ENCODE assay signal across 1 cellular context in genomic region chr6:88963139-88964090, GRCh38.
A peak's percentile ranks its signal among the peaks of the same experiment; 100 is the strongest.
TF ChIP-seq lines count a peak whose summit lies in the region.

RNGTT (minus strand) TSS chr6:88963618; CDS start chr6:88963409, 209 bp downstream.

TF ChIP-seq in HepG2, 621 proteins besides CTCF, POLR2A, EP300 and RAD21 (continued from another document and continues in another):
- TF ChIP-seq, protein P1, sequence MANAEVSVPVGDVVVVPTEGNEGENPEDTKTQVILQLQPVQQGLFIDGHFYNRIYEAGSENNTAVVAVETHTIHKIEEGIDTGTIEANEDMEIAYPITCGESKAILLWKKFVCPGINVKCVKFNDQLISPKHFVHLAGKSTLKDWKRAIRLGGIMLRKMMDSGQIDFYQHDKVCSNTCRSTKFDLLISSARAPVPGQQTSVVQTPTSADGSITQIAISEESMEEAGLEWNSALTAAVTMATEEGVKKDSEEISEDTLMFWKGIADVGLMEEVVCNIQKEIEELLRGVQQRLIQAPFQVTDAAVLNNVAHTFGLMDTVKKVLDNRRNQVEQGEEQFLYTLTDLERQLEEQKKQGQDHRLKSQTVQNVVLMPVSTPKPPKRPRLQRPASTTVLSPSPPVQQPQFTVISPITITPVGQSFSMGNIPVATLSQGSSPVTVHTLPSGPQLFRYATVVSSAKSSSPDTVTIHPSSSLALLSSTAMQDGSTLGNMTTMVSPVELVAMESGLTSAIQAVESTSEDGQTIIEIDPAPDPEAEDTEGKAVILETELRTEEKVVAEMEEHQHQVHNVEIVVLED (CRISPR knock-in tag; IDR thresholded peaks at IDR 0.05; ENCODE audit: borderline replicate concordance) = peak; percentile 78; the same call in 1 of the 2 replicates
- TF ChIP-seq PLRG1 (conservative IDR thresholded peaks at IDR 0.05) (no peak), SP2 (CRISPR knock-in tag; IDR thresholded peaks at IDR 0.05) (peak; percentile 58), DPF2 (CRISPR knock-in tag; IDR thresholded peaks at IDR 0.05; ENCODE audit: borderline replicate concordance, low read depth) (no peak), USF2 (IDR thresholded peaks at IDR 0.05; ENCODE audit: low read depth, low read length) (no peak), USF2 (CRISPR knock-in tag; IDR thresholded peaks at IDR 0.05; ENCODE audit: borderline replicate concordance) (no peak), HMGA1 (CRISPR knock-in tag; conservative IDR thresholded peaks at IDR 0.05) (no peak), ZNF75D (CRISPR knock-in tag; IDR thresholded peaks at IDR 0.05; ENCODE audit: borderline replicate concordance) (no peak), ZNF552 (CRISPR knock-in tag; IDR thresholded peaks at IDR 0.05; ENCODE audit: borderline replicate concordance) (0 out of 2 replicates have a peak, but pooled peaks have one; percentile 46), NAIF1 (CRISPR knock-in tag; IDR thresholded peaks at IDR 0.05; ENCODE audit: borderline replicate concordance) (peak; percentile 17; the same call in 1 of the 2 replicates), ZNF678 (CRISPR knock-in tag; IDR thresholded peaks at IDR 0.05) (no peak), DRAP1 (CRISPR knock-in tag; IDR thresholded peaks at IDR 0.05) (0 out of 2 replicates have a peak, but pooled peaks have one; percentile 39), MED13 (CRISPR knock-in tag; IDR thresholded peaks at IDR 0.05) (peak; percentile 56; the same call in 1 of the 2 replicates), REST (IDR thresholded peaks at IDR 0.05; ENCODE audit: borderline replicate concordance in 1 of 2, low read depth in 1 of 2, low read length in 2 of 2) (0 out of 4 replicates have a peak, but pooled peaks of 1 of the 2 experiments have one; percentile 12), HBP1 (CRISPR knock-in tag; IDR thresholded peaks at IDR 0.05; ENCODE audit: low read depth) (peak; percentile 91), RBFOX2 (IDR thresholded peaks at IDR 0.05; ENCODE audit: low read depth, low read length) (peak; percentile 77), ZNF605 (CRISPR knock-in tag; IDR thresholded peaks at IDR 0.05) (peak; percentile 97), ERF (CRISPR knock-in tag; IDR thresholded peaks at IDR 0.05) (peak; percentile 69), POLR2AphosphoS2 (IDR thresholded peaks at IDR 0.05; ENCODE audit: low read depth, low read length) (no peak), FOXO1 (CRISPR knock-in tag; IDR thresholded peaks at IDR 0.05) (peak; percentile 53; the same call in 1 of the 2 replicates), ZNF382 (CRISPR knock-in tag; IDR thresholded peaks at IDR 0.05; ENCODE audit: borderline replicate concordance) (no peak), ZNF672 (CRISPR knock-in tag; IDR thresholded peaks at IDR 0.05) (no peak), RXRA (CRISPR knock-in tag; IDR thresholded peaks at IDR 0.05) (peak; percentile 53; the same call in 1 of the 2 replicates), ZNF775 (CRISPR knock-in tag; IDR thresholded peaks at IDR 0.05; ENCODE audit: borderline replicate concordance) (no peak), HDAC6 (IDR thresholded peaks at IDR 0.05; ENCODE audit: low read depth, low read length) (no peak), ZNF263 (CRISPR knock-in tag; IDR thresholded peaks at IDR 0.05) (0 out of 2 replicates have a peak, but pooled peaks have one; percentile 17), YEATS2 (CRISPR knock-in tag; IDR thresholded peaks at IDR 0.05; ENCODE audit: borderline replicate concordance) (peak; percentile 90; the same call in 1 of the 2 replicates), ZFX (CRISPR knock-in tag; IDR thresholded peaks at IDR 0.05; ENCODE audit: low read depth) (peak; percentile 33; the same call in 1 of the 2 replicates), NCOR1 (IDR thresholded peaks at IDR 0.05; ENCODE audit: borderline replicate concordance, low read length) (peak; percentile 7; the same call in 1 of the 2 replicates), ZNF639 (CRISPR knock-in tag; conservative IDR thresholded peaks at IDR 0.05) (peak; percentile 35; the same call in 1 of the 2 replicates), ZSCAN31 (CRISPR knock-in tag; IDR thresholded peaks at IDR 0.05; ENCODE audit: low read depth) (0 out of 2 replicates have a peak, but pooled peaks have one; percentile 18), MTA3 (CRISPR knock-in tag; IDR thresholded peaks at IDR 0.05) (no peak), SUZ12 (IDR thresholded peaks at IDR 0.05; ENCODE audit: low read depth, low read length) (peak; percentile 52; the same call in 1 of the 2 replicates), SRY (CRISPR knock-in tag; IDR thresholded peaks at IDR 0.05) (0 out of 2 replicates have a peak, but pooled peaks have one; percentile 66), ZNF703 (CRISPR knock-in tag; IDR thresholded peaks at IDR 0.05; ENCODE audit: borderline replicate concordance) (no peak), NKX3-1 (CRISPR knock-in tag; IDR thresholded peaks at IDR 0.05) (no peak), TCF7 (IDR thresholded peaks at IDR 0.05; ENCODE audit: low read depth) (no peak), MIXL1 (CRISPR knock-in tag; IDR thresholded peaks at IDR 0.05) (peak; percentile 59; the same call in 1 of the 2 replicates), ZNF770 (CRISPR knock-in tag; IDR thresholded peaks at IDR 0.05) (peak; percentile 15; the same call in 1 of the 2 replicates), ZNF484 (CRISPR knock-in tag; IDR thresholded peaks at IDR 0.05; ENCODE audit: borderline replicate concordance, low read depth) (no peak), ZKSCAN8 (CRISPR knock-in tag; IDR thresholded peaks at IDR 0.05; ENCODE audit: borderline replicate concordance) (no peak), ZNF598 (CRISPR knock-in tag; IDR thresholded peaks at IDR 0.05; ENCODE audit: borderline replicate concordance) (peak; percentile 66; the same call in 1 of the 2 replicates), DNMT3B (CRISPR knock-in tag; conservative IDR thresholded peaks at IDR 0.05) (peak; percentile 35; the same call in 1 of the 2 replicates)
- TF ChIP-seq, protein P2, sequence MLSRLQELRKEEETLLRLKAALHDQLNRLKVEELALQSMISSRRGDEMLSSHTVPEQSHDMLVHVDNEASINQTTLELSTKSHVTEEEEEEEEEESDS (CRISPR knock-in tag; IDR thresholded peaks at IDR 0.05; ENCODE audit: borderline replicate concordance) = no peak
- TF ChIP-seq, protein P3, sequence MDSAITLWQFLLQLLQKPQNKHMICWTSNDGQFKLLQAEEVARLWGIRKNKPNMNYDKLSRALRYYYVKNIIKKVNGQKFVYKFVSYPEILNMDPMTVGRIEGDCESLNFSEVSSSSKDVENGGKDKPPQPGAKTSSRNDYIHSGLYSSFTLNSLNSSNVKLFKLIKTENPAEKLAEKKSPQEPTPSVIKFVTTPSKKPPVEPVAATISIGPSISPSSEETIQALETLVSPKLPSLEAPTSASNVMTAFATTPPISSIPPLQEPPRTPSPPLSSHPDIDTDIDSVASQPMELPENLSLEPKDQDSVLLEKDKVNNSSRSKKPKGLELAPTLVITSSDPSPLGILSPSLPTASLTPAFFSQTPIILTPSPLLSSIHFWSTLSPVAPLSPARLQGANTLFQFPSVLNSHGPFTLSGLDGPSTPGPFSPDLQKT (CRISPR knock-in tag; IDR thresholded peaks at IDR 0.05; ENCODE audit: borderline replicate concordance) = no peak
- TF ChIP-seq, protein P4, sequence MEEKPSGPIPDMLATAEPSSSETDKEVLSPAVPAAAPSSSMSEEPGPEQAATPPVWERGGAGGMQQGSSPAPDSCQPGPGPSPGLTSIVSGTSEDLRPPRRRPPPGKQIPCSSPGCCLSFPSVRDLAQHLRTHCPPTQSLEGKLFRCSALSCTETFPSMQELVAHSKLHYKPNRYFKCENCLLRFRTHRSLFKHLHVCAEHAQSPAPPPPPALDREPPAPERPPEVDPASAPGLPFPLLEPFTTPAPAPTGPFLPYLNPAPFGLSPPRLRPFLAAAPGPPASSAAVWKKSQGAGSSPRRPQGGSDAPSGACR (CRISPR knock-in tag; IDR thresholded peaks at IDR 0.05) = peak; percentile 49; the same call in 1 of the 2 replicates
- TF ChIP-seq, protein P5, sequence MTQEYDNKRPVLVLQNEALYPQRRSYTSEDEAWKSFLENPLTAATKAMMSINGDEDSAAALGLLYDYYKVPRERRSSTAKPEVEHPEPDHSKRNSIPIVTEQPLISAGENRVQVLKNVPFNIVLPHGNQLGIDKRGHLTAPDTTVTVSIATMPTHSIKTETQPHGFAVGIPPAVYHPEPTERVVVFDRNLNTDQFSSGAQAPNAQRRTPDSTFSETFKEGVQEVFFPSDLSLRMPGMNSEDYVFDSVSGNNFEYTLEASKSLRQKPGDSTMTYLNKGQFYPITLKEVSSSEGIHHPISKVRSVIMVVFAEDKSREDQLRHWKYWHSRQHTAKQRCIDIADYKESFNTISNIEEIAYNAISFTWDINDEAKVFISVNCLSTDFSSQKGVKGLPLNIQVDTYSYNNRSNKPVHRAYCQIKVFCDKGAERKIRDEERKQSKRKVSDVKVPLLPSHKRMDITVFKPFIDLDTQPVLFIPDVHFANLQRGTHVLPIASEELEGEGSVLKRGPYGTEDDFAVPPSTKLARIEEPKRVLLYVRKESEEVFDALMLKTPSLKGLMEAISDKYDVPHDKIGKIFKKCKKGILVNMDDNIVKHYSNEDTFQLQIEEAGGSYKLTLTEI (CRISPR knock-in tag; conservative IDR thresholded peaks at IDR 0.05) = no peak
